In genomic region chr5:140023611-140024191, GRCh38 we compare ENCODE assay signal across 1 cellular context.
TF ChIP-seq lines count a peak whose summit lies in the region.

No MANE protein-coding gene starts in this region.

TF ChIP-seq in WTC11, 78 proteins besides CTCF, POLR2A, EP300 and RAD21 (continued from another document):
- TF ChIP-seq PRDM15 (CRISPR knock-in tag; IDR thresholded peaks at IDR 0.05) (no peak), GRHL2 (CRISPR knock-in tag; IDR thresholded peaks at IDR 0.05; ENCODE audit: insufficient replicate concordance, severe bottlenecking) (no peak), CBFB (CRISPR knock-in tag; IDR thresholded peaks at IDR 0.05; ENCODE audit: low read depth) (no peak), ZNF219 (CRISPR knock-in tag; IDR thresholded peaks at IDR 0.05; ENCODE audit: borderline replicate concordance) (no peak), TEAD1 (CRISPR knock-in tag; IDR thresholded peaks at IDR 0.05) (no peak)
